ENCODE assay signal across 21 cellular contexts in the genomic region with DNA sequence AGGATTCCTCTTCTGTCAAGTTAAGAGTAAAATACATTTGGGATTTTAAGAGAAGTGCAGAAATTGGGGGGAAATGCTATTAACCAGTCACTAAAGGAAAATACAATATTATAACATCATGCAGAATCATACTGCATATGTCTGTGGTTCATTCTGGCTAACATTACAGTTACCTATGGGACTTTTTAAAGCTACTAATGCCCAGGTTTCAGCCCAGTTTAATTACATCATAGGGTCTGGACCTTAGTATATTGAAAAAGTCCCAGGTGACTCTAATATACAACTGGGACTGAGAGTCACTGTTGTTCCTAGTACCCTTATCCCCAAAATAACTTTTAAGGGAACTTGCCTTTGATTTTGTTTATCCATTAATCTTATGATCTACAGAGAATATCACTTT.
"Had no signal": no experiment of that assay in that cellular context is flagged by ENCODE, and none has a peak within 500 bp of the region (broad histone marks: within the 10 kb centered on the region; RNA-seq: fewer than 3 reads in every experiment).

No MANE protein-coding gene starts in this region.

- H3K4me1 Mint-ChIP-seq: mesothelial cell of epicardium; stimulated activated naive CD8-positive, alpha-beta T cell treated with anti-CD3 and anti-CD28 coated beads, Interleukin-15, amount 100 ng/mL, for 72 hours had no signal

- DNase-seq: islet precursor cell; left ventricle myocardium inferior; mesendoderm; naive thymus-derived CD4-positive, alpha-beta T cell; ovary; right lobe of liver; stimulated activated CD4-positive, alpha-beta T cell treated with anti-CD3 and anti-CD28 coated beads, Interleukin-1b, Interleukin-23, amount 100 ng/mL, for 48 hours; stimulated activated CD4-positive, alpha-beta T cell treated with anti-CD3 and anti-CD28 coated beads, Interleukin-2, amount 100 ng/mL, for 48 hours; stimulated activated CD4-positive, alpha-beta T cell treated with anti-CD3 and anti-CD28 coated beads, Interleukin-4, amount 100 ng/mL, for 4 hours; stimulated activated CD8-positive, alpha-beta memory T cell treated with anti-CD3 and anti-CD28 coated beads, Interleukin-4, amount 100 ng/mL, for 48 hours; stimulated activated naive CD4-positive, alpha-beta T cell treated with Interleukin-2 at 50 U/mL for 16 hours; stimulated activated naive CD8-positive, alpha-beta T cell treated with anti-CD3 and anti-CD28 coated beads, Interleukin-15, amount 100 ng/mL, for 72 hours; substantia nigra; uterus had no signal

- H3K27me3 Mint-ChIP-seq: naive thymus-derived CD4-positive, alpha-beta T cell; natural killer cell treated with Interleukin-12 subunit alpha and Interleukin-12 subunit beta and Interleukin-15 and Interleukin-18, amount 100 ng/mL, for 72 hours; progenitor cell of endocrine pancreas; stimulated activated memory B cell treated with anti-CD40 and anti-IgM and Interleukin-4, amounts not matched to agents 10 μg/mL and 1 μg/mL and 100 μg/mL, for 72 hours; stimulated activated naive CD8-positive, alpha-beta T cell treated with anti-CD3 and anti-CD28 coated beads, Interleukin-15, amount 100 ng/mL, for 72 hours; type B pancreatic cell had no signal

- H3K27ac Mint-ChIP-seq: mesothelial cell of epicardium; natural killer cell treated with Interleukin-12 subunit alpha and Interleukin-12 subunit beta and Interleukin-15 and Interleukin-18, amount 100 ng/mL, for 72 hours; progenitor cell of endocrine pancreas; stimulated activated memory B cell treated with anti-CD40 and anti-IgM and Interleukin-4, amounts not matched to agents 10 μg/mL and 1 μg/mL and 100 μg/mL, for 72 hours; type B pancreatic cell had no signal

- H3K9me3 ChIP-seq: left ventricle myocardium inferior, ovary, right atrium auricular region, right lobe of liver, tibial nerve, uterus had no signal

- H3K4me3 Mint-ChIP-seq: mesothelial cell of epicardium; naive thymus-derived CD4-positive, alpha-beta T cell; natural killer cell treated with Interleukin-12 subunit alpha and Interleukin-12 subunit beta and Interleukin-15 and Interleukin-18, amount 100 ng/mL, for 72 hours; stimulated activated memory B cell treated with anti-CD40 and anti-IgM and Interleukin-4, amounts not matched to agents 10 μg/mL and 1 μg/mL and 100 μg/mL, for 72 hours; stimulated activated naive CD8-positive, alpha-beta T cell treated with anti-CD3 and anti-CD28 coated beads, Interleukin-15, amount 100 ng/mL, for 72 hours; type B pancreatic cell had no signal

- ATAC-seq: naive thymus-derived CD4-positive, alpha-beta T cell; natural killer cell treated with Interleukin-12 subunit alpha and Interleukin-12 subunit beta and Interleukin-15 and Interleukin-18, amount 100 ng/mL, for 72 hours; right lobe of liver; stimulated activated memory B cell treated with anti-CD40 and anti-IgM and Interleukin-4, amounts not matched to agents 10 μg/mL and 1 μg/mL and 100 μg/mL, for 72 hours; stimulated activated naive CD8-positive, alpha-beta T cell treated with anti-CD3 and anti-CD28 coated beads, Interleukin-15, amount 100 ng/mL, for 72 hours had no signal

- H3K9me3 Mint-ChIP-seq: mesothelial cell of epicardium; naive thymus-derived CD4-positive, alpha-beta T cell; natural killer cell treated with Interleukin-12 subunit alpha and Interleukin-12 subunit beta and Interleukin-15 and Interleukin-18, amount 100 ng/mL, for 72 hours; stimulated activated memory B cell treated with anti-CD40 and anti-IgM and Interleukin-4, amounts not matched to agents 10 μg/mL and 1 μg/mL and 100 μg/mL, for 72 hours; stimulated activated naive CD8-positive, alpha-beta T cell treated with anti-CD3 and anti-CD28 coated beads, Interleukin-15, amount 100 ng/mL, for 72 hours; type B pancreatic cell had no signal
